1 cellular context compared by ENCODE assay signal in the genomic region with DNA sequence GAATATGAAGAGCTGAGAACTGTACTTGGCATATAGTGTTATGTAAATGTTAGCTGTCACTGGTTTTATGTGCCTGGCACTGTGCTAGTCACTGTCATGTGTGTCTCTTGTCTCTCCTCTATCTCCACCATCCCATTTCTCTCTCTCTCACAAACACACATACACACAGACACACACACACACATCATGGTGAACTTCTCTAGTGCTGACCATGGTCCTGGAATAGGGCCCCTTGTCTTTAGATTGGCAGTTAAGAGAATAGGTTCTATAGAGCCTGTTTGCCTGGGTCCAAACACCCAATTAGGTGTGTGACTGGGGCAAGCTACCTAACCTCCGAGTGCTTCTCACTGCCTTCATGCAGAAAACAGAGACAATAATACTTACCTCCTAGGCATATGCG.
A peak's percentile ranks its signal among the peaks of the same experiment; 100 is the strongest.
TF ChIP-seq lines count a peak whose summit lies in the region.

No MANE protein-coding gene starts in this region.

TF ChIP-seq in HCT116, 20 proteins besides CTCF, POLR2A, EP300 and RAD21:
- TF ChIP-seq, protein P1, sequence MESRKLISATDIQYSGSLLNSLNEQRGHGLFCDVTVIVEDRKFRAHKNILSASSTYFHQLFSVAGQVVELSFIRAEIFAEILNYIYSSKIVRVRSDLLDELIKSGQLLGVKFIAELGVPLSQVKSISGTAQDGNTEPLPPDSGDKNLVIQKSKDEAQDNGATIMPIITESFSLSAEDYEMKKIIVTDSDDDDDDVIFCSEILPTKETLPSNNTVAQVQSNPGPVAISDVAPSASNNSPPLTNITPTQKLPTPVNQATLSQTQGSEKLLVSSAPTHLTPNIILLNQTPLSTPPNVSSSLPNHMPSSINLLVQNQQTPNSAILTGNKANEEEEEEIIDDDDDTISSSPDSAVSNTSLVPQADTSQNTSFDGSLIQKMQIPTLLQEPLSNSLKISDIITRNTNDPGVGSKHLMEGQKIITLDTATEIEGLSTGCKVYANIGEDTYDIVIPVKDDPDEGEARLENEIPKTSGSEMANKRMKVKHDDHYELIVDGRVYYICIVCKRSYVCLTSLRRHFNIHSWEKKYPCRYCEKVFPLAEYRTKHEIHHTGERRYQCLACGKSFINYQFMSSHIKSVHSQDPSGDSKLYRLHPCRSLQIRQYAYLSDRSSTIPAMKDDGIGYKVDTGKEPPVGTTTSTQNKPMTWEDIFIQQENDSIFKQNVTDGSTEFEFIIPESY (IDR thresholded peaks at IDR 0.05; ENCODE audit: extremely low read depth, insufficient replicate concordance, low read length): no peak
- no peak for TF ChIP-seq SIN3A (IDR thresholded peaks at IDR 0.05; ENCODE audit: low read depth)
- TF ChIP-seq REST (IDR thresholded peaks at IDR 0.05; ENCODE audit: low read depth): peak; percentile 36
TF ChIP-seq in HCT116: peak in this region for 1.
